In the genomic region with DNA sequence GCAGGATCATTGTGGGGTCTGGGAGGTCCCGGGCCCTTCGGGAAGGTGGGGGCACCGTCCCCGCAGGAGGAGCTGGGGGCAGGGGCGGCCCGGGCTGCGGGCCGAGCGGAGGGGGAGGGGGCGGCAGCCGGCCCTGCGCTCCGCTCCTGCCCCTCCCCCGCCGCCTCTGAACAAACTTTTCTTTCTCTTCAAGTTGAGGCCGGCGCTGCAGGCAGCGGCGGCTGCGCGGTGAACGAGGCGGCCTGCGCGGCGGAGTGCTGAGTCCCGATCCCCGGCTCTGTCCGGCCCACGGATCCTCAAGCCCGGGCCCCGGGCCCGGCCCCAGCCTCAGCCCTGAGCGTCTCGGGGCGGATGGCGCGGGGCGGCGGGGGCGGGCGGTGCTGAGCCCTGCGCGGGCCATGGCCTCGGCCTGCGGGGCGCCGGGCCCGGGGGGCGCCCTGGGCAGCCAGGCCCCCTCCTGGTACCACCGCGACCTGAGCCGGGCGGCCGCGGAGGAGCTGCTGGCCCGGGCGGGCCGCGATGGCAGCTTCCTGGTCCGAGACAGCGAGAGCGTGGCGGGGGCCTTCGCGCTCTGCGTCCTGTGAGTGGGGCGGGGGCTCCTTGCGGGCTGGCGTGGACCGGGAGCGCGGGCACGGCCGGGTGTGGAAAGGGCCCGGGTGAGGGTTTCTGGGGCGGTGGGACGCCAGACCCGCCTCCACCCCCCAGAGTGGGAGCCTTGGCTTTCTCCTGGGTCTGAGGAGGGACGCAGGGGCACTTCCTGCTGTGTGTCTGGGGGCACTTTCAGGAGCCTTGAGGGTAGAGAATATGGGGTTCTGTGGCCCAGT, we compare ENCODE assay signal across 1 cellular context.
TF ChIP-seq lines count a peak whose summit lies in the region.

A gene with protein sequence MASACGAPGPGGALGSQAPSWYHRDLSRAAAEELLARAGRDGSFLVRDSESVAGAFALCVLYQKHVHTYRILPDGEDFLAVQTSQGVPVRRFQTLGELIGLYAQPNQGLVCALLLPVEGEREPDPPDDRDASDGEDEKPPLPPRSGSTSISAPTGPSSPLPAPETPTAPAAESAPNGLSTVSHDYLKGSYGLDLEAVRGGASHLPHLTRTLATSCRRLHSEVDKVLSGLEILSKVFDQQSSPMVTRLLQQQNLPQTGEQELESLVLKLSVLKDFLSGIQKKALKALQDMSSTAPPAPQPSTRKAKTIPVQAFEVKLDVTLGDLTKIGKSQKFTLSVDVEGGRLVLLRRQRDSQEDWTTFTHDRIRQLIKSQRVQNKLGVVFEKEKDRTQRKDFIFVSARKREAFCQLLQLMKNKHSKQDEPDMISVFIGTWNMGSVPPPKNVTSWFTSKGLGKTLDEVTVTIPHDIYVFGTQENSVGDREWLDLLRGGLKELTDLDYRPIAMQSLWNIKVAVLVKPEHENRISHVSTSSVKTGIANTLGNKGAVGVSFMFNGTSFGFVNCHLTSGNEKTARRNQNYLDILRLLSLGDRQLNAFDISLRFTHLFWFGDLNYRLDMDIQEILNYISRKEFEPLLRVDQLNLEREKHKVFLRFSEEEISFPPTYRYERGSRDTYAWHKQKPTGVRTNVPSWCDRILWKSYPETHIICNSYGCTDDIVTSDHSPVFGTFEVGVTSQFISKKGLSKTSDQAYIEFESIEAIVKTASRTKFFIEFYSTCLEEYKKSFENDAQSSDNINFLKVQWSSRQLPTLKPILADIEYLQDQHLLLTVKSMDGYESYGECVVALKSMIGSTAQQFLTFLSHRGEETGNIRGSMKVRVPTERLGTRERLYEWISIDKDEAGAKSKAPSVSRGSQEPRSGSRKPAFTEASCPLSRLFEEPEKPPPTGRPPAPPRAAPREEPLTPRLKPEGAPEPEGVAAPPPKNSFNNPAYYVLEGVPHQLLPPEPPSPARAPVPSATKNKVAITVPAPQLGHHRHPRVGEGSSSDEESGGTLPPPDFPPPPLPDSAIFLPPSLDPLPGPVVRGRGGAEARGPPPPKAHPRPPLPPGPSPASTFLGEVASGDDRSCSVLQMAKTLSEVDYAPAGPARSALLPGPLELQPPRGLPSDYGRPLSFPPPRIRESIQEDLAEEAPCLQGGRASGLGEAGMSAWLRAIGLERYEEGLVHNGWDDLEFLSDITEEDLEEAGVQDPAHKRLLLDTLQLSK (plus strand): TSS at position 181 of the 824 bp plus-strand sequence. CDS start 218 bp downstream, at position 399.

TF ChIP-seq in HepG2, 621 proteins besides CTCF, POLR2A, EP300 and RAD21 (continued from another document):
- TF ChIP-seq, protein P1, sequence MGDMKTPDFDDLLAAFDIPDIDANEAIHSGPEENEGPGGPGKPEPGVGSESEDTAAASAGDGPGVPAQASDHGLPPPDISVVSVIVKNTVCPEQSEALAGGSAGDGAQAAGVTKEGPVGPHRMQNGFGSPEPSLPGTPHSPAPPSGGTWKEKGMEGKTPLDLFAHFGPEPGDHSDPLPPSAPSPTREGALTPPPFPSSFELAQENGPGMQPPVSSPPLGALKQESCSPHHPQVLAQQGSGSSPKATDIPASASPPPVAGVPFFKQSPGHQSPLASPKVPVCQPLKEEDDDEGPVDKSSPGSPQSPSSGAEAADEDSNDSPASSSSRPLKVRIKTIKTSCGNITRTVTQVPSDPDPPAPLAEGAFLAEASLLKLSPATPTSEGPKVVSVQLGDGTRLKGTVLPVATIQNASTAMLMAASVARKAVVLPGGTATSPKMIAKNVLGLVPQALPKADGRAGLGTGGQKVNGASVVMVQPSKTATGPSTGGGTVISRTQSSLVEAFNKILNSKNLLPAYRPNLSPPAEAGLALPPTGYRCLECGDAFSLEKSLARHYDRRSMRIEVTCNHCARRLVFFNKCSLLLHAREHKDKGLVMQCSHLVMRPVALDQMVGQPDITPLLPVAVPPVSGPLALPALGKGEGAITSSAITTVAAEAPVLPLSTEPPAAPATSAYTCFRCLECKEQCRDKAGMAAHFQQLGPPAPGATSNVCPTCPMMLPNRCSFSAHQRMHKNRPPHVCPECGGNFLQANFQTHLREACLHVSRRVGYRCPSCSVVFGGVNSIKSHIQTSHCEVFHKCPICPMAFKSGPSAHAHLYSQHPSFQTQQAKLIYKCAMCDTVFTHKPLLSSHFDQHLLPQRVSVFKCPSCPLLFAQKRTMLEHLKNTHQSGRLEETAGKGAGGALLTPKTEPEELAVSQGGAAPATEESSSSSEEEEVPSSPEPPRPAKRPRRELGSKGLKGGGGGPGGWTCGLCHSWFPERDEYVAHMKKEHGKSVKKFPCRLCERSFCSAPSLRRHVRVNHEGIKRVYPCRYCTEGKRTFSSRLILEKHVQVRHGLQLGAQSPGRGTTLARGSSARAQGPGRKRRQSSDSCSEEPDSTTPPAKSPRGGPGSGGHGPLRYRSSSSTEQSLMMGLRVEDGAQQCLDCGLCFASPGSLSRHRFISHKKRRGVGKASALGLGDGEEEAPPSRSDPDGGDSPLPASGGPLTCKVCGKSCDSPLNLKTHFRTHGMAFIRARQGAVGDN (CRISPR knock-in tag; IDR thresholded peaks at IDR 0.05) = peak; percentile 37
- TF ChIP-seq, protein P2, sequence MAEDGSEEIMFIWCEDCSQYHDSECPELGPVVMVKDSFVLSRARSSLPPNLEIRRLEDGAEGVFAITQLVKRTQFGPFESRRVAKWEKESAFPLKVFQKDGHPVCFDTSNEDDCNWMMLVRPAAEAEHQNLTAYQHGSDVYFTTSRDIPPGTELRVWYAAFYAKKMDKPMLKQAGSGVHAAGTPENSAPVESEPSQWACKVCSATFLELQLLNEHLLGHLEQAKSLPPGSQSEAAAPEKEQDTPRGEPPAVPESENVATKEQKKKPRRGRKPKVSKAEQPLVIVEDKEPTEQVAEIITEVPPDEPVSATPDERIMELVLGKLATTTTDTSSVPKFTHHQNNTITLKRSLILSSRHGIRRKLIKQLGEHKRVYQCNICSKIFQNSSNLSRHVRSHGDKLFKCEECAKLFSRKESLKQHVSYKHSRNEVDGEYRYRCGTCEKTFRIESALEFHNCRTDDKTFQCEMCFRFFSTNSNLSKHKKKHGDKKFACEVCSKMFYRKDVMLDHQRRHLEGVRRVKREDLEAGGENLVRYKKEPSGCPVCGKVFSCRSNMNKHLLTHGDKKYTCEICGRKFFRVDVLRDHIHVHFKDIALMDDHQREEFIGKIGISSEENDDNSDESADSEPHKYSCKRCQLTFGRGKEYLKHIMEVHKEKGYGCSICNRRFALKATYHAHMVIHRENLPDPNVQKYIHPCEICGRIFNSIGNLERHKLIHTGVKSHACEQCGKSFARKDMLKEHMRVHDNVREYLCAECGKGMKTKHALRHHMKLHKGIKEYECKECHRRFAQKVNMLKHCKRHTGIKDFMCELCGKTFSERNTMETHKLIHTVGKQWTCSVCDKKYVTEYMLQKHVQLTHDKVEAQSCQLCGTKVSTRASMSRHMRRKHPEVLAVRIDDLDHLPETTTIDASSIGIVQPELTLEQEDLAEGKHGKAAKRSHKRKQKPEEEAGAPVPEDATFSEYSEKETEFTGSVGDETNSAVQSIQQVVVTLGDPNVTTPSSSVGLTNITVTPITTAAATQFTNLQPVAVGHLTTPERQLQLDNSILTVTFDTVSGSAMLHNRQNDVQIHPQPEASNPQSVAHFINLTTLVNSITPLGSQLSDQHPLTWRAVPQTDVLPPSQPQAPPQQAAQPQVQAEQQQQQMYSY (CRISPR knock-in tag; IDR thresholded peaks at IDR 0.05) = 0 out of 2 replicates have a peak, but pooled peaks have one; percentile 39
- TF ChIP-seq ZSCAN21 (CRISPR knock-in tag; IDR thresholded peaks at IDR 0.05; ENCODE audit: borderline replicate concordance) (no peak), RBFOX2 (IDR thresholded peaks at IDR 0.05; ENCODE audit: low read depth, low read length) (peak; percentile 60), ZSCAN25 (CRISPR knock-in tag; IDR thresholded peaks at IDR 0.05) (no peak), SMARCE1 (IDR thresholded peaks at IDR 0.05; ENCODE audit: borderline replicate concordance) (no peak), ZBTB3 (CRISPR knock-in tag; IDR thresholded peaks at IDR 0.05; ENCODE audit: borderline replicate concordance, low read depth) (no peak), TSC22D2 (CRISPR knock-in tag; IDR thresholded peaks at IDR 0.05; ENCODE audit: borderline replicate concordance) (peak; percentile 26; the same call in 1 of the 2 replicates), EED (CRISPR knock-in tag; IDR thresholded peaks at IDR 0.05) (no peak), PTBP1 (IDR thresholded peaks at IDR 0.05; ENCODE audit: low read depth, low read length, poor library complexity, severe bottlenecking) (no peak), ZNF510 (CRISPR knock-in tag; IDR thresholded peaks at IDR 0.05; ENCODE audit: low read depth) (no peak)
- TF ChIP-seq, protein P3, sequence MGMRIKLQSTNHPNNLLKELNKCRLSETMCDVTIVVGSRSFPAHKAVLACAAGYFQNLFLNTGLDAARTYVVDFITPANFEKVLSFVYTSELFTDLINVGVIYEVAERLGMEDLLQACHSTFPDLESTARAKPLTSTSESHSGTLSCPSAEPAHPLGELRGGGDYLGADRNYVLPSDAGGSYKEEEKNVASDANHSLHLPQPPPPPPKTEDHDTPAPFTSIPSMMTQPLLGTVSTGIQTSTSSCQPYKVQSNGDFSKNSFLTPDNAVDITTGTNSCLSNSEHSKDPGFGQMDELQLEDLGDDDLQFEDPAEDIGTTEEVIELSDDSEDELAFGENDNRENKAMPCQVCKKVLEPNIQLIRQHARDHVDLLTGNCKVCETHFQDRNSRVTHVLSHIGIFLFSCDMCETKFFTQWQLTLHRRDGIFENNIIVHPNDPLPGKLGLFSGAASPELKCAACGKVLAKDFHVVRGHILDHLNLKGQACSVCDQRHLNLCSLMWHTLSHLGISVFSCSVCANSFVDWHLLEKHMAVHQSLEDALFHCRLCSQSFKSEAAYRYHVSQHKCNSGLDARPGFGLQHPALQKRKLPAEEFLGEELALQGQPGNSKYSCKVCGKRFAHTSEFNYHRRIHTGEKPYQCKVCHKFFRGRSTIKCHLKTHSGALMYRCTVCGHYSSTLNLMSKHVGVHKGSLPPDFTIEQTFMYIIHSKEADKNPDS (CRISPR knock-in tag; IDR thresholded peaks at IDR 0.05) = no peak
- TF ChIP-seq, protein P4, sequence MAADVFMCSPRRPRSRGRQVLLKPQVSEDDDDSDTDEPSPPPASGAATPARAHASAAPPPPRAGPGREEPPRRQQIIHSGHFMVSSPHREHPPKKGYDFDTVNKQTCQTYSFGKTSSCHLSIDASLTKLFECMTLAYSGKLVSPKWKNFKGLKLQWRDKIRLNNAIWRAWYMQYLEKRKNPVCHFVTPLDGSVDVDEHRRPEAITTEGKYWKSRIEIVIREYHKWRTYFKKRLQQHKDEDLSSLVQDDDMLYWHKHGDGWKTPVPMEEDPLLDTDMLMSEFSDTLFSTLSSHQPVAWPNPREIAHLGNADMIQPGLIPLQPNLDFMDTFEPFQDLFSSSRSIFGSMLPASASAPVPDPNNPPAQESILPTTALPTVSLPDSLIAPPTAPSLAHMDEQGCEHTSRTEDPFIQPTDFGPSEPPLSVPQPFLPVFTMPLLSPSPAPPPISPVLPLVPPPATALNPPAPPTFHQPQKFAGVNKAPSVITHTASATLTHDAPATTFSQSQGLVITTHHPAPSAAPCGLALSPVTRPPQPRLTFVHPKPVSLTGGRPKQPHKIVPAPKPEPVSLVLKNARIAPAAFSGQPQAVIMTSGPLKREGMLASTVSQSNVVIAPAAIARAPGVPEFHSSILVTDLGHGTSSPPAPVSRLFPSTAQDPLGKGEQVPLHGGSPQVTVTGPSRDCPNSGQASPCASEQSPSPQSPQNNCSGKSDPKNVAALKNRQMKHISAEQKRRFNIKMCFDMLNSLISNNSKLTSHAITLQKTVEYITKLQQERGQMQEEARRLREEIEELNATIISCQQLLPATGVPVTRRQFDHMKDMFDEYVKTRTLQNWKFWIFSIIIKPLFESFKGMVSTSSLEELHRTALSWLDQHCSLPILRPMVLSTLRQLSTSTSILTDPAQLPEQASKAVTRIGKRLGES (CRISPR knock-in tag; IDR thresholded peaks at IDR 0.05; ENCODE audit: borderline replicate concordance) = no peak
- TF ChIP-seq, protein P5, sequence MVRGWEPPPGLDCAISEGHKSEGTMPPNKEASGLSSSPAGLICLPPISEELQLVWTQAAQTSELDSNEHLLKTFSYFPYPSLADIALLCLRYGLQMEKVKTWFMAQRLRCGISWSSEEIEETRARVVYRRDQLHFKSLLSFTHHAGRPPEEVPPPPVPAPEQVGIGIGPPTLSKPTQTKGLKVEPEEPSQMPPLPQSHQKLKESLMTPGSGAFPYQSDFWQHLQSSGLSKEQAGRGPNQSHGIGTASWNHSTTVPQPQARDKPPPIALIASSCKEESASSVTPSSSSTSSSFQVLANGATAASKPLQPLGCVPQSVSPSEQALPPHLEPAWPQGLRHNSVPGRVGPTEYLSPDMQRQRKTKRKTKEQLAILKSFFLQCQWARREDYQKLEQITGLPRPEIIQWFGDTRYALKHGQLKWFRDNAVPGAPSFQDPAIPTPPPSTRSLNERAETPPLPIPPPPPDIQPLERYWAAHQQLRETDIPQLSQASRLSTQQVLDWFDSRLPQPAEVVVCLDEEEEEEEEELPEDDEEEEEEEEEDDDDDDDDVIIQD (CRISPR knock-in tag; IDR thresholded peaks at IDR 0.05; ENCODE audit: low read depth) = no peak
